In the genomic region with DNA sequence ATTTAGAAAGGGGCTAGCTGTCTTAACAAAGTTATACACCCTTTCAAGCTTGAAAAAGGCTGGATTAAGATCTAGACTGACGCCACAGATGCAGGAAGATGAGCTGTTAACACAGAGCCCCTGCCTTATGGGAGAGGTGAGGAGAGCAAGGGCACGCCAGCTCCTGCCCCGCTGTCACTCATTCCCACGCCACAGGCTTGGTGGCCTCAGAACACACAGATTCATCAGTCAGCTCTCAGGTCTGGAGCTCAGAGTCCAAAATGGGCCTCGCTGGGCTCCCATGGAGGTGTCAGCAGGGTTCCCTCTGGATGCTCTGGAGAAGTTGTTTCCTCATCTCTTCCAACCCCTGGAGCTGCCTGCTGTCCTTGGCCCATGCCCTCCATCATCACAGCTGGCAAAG, we compare ENCODE assay signal across 21 cellular contexts.
"Had no signal": no experiment of that assay in that cellular context is flagged by ENCODE, and none has a peak within 500 bp of the region (broad histone marks: within the 10 kb centered on the region; RNA-seq: fewer than 3 reads in every experiment).

No MANE protein-coding gene starts in this region.

- DNase-seq: activated CD4-positive, alpha-beta T cell treated with anti-CD3 and anti-CD28 coated beads for 1 hour; activated CD4-positive, alpha-beta T cell treated with anti-CD3 and anti-CD28 coated beads, Interleukin-2, amount 10 ng/mL, durations not matched to agents 7 days and 5 days; activated CD8-positive, alpha-beta T cell treated with anti-CD3 and anti-CD28 coated beads for 36 hours; activated naive CD4-positive, alpha-beta T cell treated with anti-CD3 and anti-CD28 coated beads for 36 hours; activated naive CD8-positive, alpha-beta T cell treated with anti-CD3 and anti-CD28 coated beads, Interleukin-2, amount 10 ng/mL, durations not matched to agents 7 days and 5 days; activated T-cell treated with anti-CD3 and anti-CD28 coated beads, Interleukin-2, amount 50 U/mL, for 4 hours; endodermal cell; foreskin fibroblast; hippocampal formation; naive thymus-derived CD8-positive, alpha-beta T cell; nucleus accumbens; stimulated activated CD4-positive, alpha-beta T cell treated with anti-CD3 and anti-CD28 coated beads, Interleukin-2, amount 100 ng/mL, for 48 hours; stimulated activated naive CD8-positive, alpha-beta T cell treated with anti-CD3 and anti-CD28 coated beads, Interleukin-15, Interleukin-2, amounts not matched to agents 100 U/mL and 50 U/mL, for 24 hours; T-helper 17 cell; T1000 had no signal

- H3K4me3 ChIP-seq: ascending aorta, cardiac muscle cell, pancreas, psoas muscle, upper lobe of left lung had no signal

- H3K9me3 ChIP-seq: ascending aorta, pancreas had no signal

- H3K27ac ChIP-seq: ascending aorta, cardiac muscle cell, pancreas, psoas muscle, upper lobe of left lung had no signal

- H3K4me1 ChIP-seq: ascending aorta, pancreas, psoas muscle, upper lobe of left lung had no signal

- H3K36me3 ChIP-seq: ascending aorta, cardiac muscle cell, pancreas, upper lobe of left lung had no signal

- H3K27me3 ChIP-seq: ascending aorta, cardiac muscle cell, pancreas, upper lobe of left lung had no signal

- ATAC-seq: activated CD8-positive, alpha-beta T cell treated with anti-CD3 and anti-CD28 coated beads for 36 hours; activated T-cell treated with anti-CD3 and anti-CD28 coated beads, Interleukin-2, amount 50 U/mL, for 4 hours; esophagus mucosa; naive thymus-derived CD8-positive, alpha-beta T cell; pancreas; psoas muscle; stimulated activated naive CD8-positive, alpha-beta T cell treated with anti-CD3 and anti-CD28 coated beads, Interleukin-15, Interleukin-2, amounts not matched to agents 100 U/mL and 50 U/mL, for 24 hours; T-helper 17 cell had no signal
